In the genomic region with DNA sequence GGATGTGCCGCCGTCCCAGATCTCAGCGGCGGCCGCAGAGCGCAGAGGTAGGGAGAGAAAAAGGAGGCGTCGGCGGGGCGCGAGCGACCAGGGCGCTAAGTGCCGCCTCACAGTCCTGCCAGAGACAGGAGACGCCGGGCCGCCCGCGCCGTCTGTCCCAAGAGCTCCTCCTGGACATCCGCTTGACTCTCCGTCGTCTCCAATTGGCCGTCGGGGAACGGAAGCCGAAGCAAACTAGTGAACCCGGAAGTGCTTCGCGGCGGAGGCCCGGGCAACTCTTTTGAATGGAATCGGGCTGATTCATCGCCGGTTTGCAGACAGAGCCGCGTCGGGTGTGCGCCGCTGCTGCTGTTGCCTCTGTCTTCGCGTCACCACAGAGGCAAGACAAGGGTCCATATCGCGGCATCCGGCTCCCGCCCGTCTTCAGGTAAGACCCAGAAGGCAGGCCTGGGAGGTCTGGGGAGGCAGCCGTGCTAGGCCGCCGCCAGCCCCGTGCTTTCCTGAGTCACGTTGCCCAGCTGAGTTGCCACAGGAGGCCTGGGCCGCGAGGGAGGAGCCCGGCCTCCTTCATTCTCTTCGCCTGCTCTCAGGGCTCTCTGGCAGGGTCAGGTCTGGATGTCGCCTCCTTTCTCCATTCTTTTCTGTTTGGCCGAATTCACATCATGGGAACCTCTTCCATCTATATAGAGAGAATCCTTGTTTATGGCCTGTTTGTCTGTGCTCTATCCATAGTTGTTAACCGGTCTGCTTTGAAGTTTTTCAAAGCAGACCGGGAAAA, we compare ENCODE assay signal across 8 cellular contexts. TPM values are rescaled to one million over a fixed set of nuclear protein-coding genes. Genes with fewer than 3 reads are reported as not detected.
DNase-seq lines count a peak whose midpoint lies in the region; ATAC-seq and TF ChIP-seq lines count a peak whose summit lies in the region.

A gene (plus strand): TSS at position 248 of the 778 bp plus-strand sequence. CDS start 10,401 bp downstream, outside the sequence.

- H4K8ac ChIP-seq in trophoblast cell (ENCODE audit: low read depth, low read length) = peak within 1 kb of the TSS; percentile 100

- ATAC-seq in HG02759 (IDR thresholded peaks at IDR 0.05; ENCODE audit: unreplicated experiment) = peak; percentile 97
- ATAC-seq in activated naive CD8-positive, alpha-beta T cell treated with anti-CD3 and anti-CD28 coated beads, Interleukin-2, amount 50 U/mL, for 24 hours = peak; percentile 95

- H3K4me3 Mint-ChIP-seq in activated naive CD8-positive, alpha-beta T cell treated with anti-CD3 and anti-CD28 coated beads, Interleukin-2, amount 50 U/mL, for 24 hours = peak within 1 kb of the TSS; percentile 92

- TF ChIP-seq EP300 in transverse colon (IDR thresholded peaks at IDR 0.05; ENCODE audit: low read depth) = no peak

- H3K9me3 ChIP-seq in cardiac muscle cell (ENCODE audit: low read depth) (no peaks in the 10 kb centered on the region), trophoblast cell (ENCODE audit: insufficient read depth, low read depth, low read length) (no peaks in the 10 kb centered on the region), transverse colon (no peaks in the 10 kb centered on the region)

- peak within 1 kb of the TSS; percentile 34 for H3K23ac ChIP-seq in trophoblast cell (ENCODE audit: low read length)

- H3K79me2 ChIP-seq in trophoblast cell (ENCODE audit: control insufficient read depth, insufficient read depth, low read length, poor library complexity) = peaks cover 16% of the 10 kb centered on the region

- peak within 1 kb of the TSS; percentile 81 for H3K4me2 ChIP-seq in trophoblast cell (ENCODE audit: low read length)

- H3K9ac ChIP-seq in trophoblast cell (ENCODE audit: low read length) = peak within 1 kb of the TSS; percentile 99

- peaks cover 7% of the 10 kb centered on the region for H3K79me1 ChIP-seq in trophoblast cell (ENCODE audit: low read length)

- peaks cover 35% of the 10 kb centered on the region for H3K4me1 Mint-ChIP-seq in activated naive CD8-positive, alpha-beta T cell treated with anti-CD3 and anti-CD28 coated beads, Interleukin-2, amount 50 U/mL, for 24 hours

- intact Hi-C loops in transverse colon (cut with DNase I; ENCODE audit: low total_unique reads) = no loop called here

- WGBS in trophoblast cell (ENCODE audit: extremely low coverage, insufficient coverage, insufficient read length) = no CpG with 5 or more reads among the region's 60 CpGs
- WGBS in transverse colon (ENCODE audit: low coverage in 1 of 2), 2 donors = 0% methylated on average over 6 to 47 of the region's 60 CpGs

- TF ChIP-seq POLR2A in transverse colon (IDR thresholded peaks at IDR 0.05) = peak; percentile 71

- H2BK12ac ChIP-seq in trophoblast cell (ENCODE audit: low read length) = no peak within 1 kb of the TSS

- peak within 1 kb of the TSS; percentile 76 for H3K4me3 ChIP-seq in GM12864 (ENCODE audit: low read depth, low read length)
- peak within 1 kb of the TSS; percentile 44 for H3K4me3 ChIP-seq in cardiac muscle cell
- peak within 1 kb of the TSS; percentile 92 for H3K4me3 ChIP-seq in trophoblast cell (ENCODE audit: low read depth, low read length)
- H3K4me3 ChIP-seq in transverse colon = peak within 1 kb of the TSS; percentile 49 to 79 (median 70)

- no peak for TF ChIP-seq CTCF in GM12864 (IDR thresholded peaks at IDR 0.05; ENCODE audit: low read depth, low read length, missing control alignments)
- TF ChIP-seq CTCF in cardiac muscle cell (IDR thresholded peaks at IDR 0.05; ENCODE audit: low read depth, low read length) = no peak
- no peak for TF ChIP-seq CTCF in transverse colon (IDR thresholded peaks at IDR 0.05)

- in situ Hi-C loops in transverse colon (cut with MboI; ENCODE audit: low pct_ligation_motif_present in 1 of 4, low pct_unique_long_range_greater_than_20kb in 1 of 4, low sequenced_read_pairs in 3 of 4) = no loop called here

- H3K9me3 Mint-ChIP-seq in activated naive CD8-positive, alpha-beta T cell treated with anti-CD3 and anti-CD28 coated beads, Interleukin-2, amount 50 U/mL, for 24 hours = peaks cover 17% of the 10 kb centered on the region

- H4K12ac ChIP-seq in trophoblast cell (ENCODE audit: low read depth, low read length) = peak within 1 kb of the TSS; percentile 99

- H3K36me3 ChIP-seq in cardiac muscle cell = no peaks in the 10 kb centered on the region
- no peaks in the 10 kb centered on the region for H3K36me3 ChIP-seq in trophoblast cell (ENCODE audit: control insufficient read depth in 1 of 2, insufficient read depth in 2 of 2, low read length in 2 of 2)
- no peaks in the 10 kb centered on the region for H3K36me3 ChIP-seq in transverse colon

- peak within 1 kb of the TSS; percentile 99 for H4K91ac ChIP-seq in trophoblast cell (ENCODE audit: low read depth, low read length)

- peak within 1 kb of the TSS; percentile 96 for H2BK120ac ChIP-seq in trophoblast cell (ENCODE audit: insufficient read depth, low read length, poor library complexity)

- H3K4ac ChIP-seq in trophoblast cell (ENCODE audit: low read depth, low read length) = peak within 1 kb of the TSS; percentile 96

- H3K27me3 ChIP-seq in cardiac muscle cell (no peaks in the 10 kb centered on the region), trophoblast cell (ENCODE audit: insufficient read depth, low read length) (no peaks in the 10 kb centered on the region), transverse colon (no peaks in the 10 kb centered on the region)

- H3K27ac ChIP-seq in cardiac muscle cell (peak within 1 kb of the TSS; percentile 88), trophoblast cell (ENCODE audit: low read depth, low read length) (peak within 1 kb of the TSS; percentile 99), transverse colon (peak within 1 kb of the TSS; percentile 78 to 89 (median 86))

- peak within 1 kb of the TSS; percentile 96 for H2BK5ac ChIP-seq in trophoblast cell (ENCODE audit: low read depth, low read length, poor library complexity)

- H3K36me3 Mint-ChIP-seq in activated naive CD8-positive, alpha-beta T cell treated with anti-CD3 and anti-CD28 coated beads, Interleukin-2, amount 50 U/mL, for 24 hours (ENCODE audit: low read depth) = peaks cover 18% of the 10 kb centered on the region

- H3K27me3 Mint-ChIP-seq in activated naive CD8-positive, alpha-beta T cell treated with anti-CD3 and anti-CD28 coated beads, Interleukin-2, amount 50 U/mL, for 24 hours = no peaks in the 10 kb centered on the region

- H3K14ac ChIP-seq in trophoblast cell (ENCODE audit: low read length) = peak within 1 kb of the TSS; percentile 99

- peak within 1 kb of the TSS; percentile 90 for H2AK5ac ChIP-seq in trophoblast cell (ENCODE audit: low read length)

- peak within 1 kb of the TSS; percentile 100 for H2AFZ ChIP-seq in trophoblast cell (ENCODE audit: insufficient read depth, low read length, poor library complexity)

- DNase-seq in GM12864 (ENCODE audit: low read depth) (peak; percentile 84), NCI-H1417 (lab: John Stamatoyannopoulos, UW) (peak; percentile 65 to 81 (median 79)), SW480 (ENCODE audit: low spot score) (peak; percentile 94), cardiac muscle cell (ENCODE audit: low read depth in 1 of 2, low spot score in 1 of 2) (peak; percentile 92 to 95), trophoblast cell (peak; percentile 97), transverse colon (peak; percentile 95)
- peak; percentile 89 for DNase-seq in activated naive CD8-positive, alpha-beta T cell treated with anti-CD3 and anti-CD28 coated beads, Interleukin-2, amount 50 U/mL, for 24 hours

- peak within 1 kb of the TSS; percentile 98 for H3K18ac ChIP-seq in trophoblast cell (ENCODE audit: low read length)

- peak within 1 kb of the TSS; percentile 94 for H3K27ac Mint-ChIP-seq in activated naive CD8-positive, alpha-beta T cell treated with anti-CD3 and anti-CD28 coated beads, Interleukin-2, amount 50 U/mL, for 24 hours

- H3K4me1 ChIP-seq in cardiac muscle cell (ENCODE audit: low read depth) (peaks cover 9% of the 10 kb centered on the region), trophoblast cell (ENCODE audit: control insufficient read depth in 1 of 2, insufficient read depth in 2 of 2, low read length in 2 of 2) (peaks cover 0 to 3% of the 10 kb centered on the region in 2 experiments), transverse colon (peaks cover 0 to 19% (median 15%) of the 10 kb centered on the region in 4 donors)

RNA-seq across cellular contexts. Expression of the gene that starts here (rescaled TPM):
- total RNA-seq in cardiac muscle cell (31.9 and 56.7 TPM in 2 replicates), transverse colon (10 to 100 TPM in 3 of 4 donors, 1 to 10 TPM in 1; 5.2 to 30.1 (median 22.6) TPM)
- 69.2 and 79.6 TPM in 2 replicates for polyA plus RNA-seq in cardiac muscle cell
- 70.0 and 75.1 TPM in 2 replicates for polyA plus RNA-seq in trophoblast cell (2013)

Comparison
In these comparisons a context has a peak if more than half of its experiments do, and no peak if none do; other contexts are left out.
1. Peak in every context shown above with its lines: DNase-seq, ATAC-seq, H3K4me3 ChIP-seq and H3K27ac ChIP-seq.